Comparison of ENCODE assay signal across 8 cellular contexts in the genomic region with DNA sequence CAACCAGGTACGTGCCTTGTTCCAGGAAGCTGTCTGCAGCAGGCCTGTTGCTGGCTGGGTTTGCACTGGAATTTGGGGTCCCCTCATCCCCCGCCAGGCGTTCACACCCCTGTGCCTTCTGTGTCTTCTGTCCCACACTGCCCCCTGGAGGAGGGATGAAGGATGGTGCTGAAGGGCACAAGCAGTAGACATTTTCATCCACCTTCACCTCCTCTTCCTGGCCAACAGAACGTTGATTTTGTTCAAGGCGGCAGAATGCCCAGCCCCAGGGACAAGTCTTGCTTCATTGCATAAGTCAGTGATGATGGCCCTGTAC.
A peak's percentile ranks its signal among the peaks of the same experiment; 100 is the strongest.
DNase-seq lines count a peak whose midpoint lies in the region; ATAC-seq and TF ChIP-seq lines count a peak whose summit lies in the region.

No MANE protein-coding gene starts in this region.

- POLR2A ChIA-PET in GM10248 (lab: Yijun Ruan, JAX): no interaction called here

- no peaks in the 10 kb centered on the region for H3K9me3 Mint-ChIP-seq in activated T-cell treated with anti-CD3 and anti-CD28 coated beads, Interleukin-2, amount 50 U/mL, for 72 hours

- peak; percentile 37 for TF ChIP-seq CTCF in GM10248 (IDR thresholded peaks at IDR 0.05; ENCODE audit: control extremely low read depth, extremely low read depth, low read depth, missing control alignments)

- CTCF ChIA-PET in GM10248 (lab: Yijun Ruan, JAX): interaction anchor here (1.2 to 1.5 kb wide), 2 partner anchors 119 to 179 kb away, joined by 3 to 5 read pairs; no protein-coding TSS in a partner anchor

- H3K4me3 Mint-ChIP-seq in activated T-cell treated with anti-CD3 and anti-CD28 coated beads, Interleukin-2, amount 50 U/mL, for 72 hours: no peak overlapping the region

- H3K27ac Mint-ChIP-seq in activated T-cell treated with anti-CD3 and anti-CD28 coated beads, Interleukin-2, amount 50 U/mL, for 72 hours: no peak overlapping the region

- DNase-seq in GM10248 (ENCODE audit: extremely low spot score) (peak; percentile 68), NCI-H146 (lab: John Stamatoyannopoulos, UW) (peak; percentile 54), iris pigment epithelial cell (ENCODE audit: low read depth) (peak; percentile 21), NCI-H187 (lab: John Stamatoyannopoulos, UW) (no peak), NCI-H2227 treated with DMSO at 0.1 percent for 48 hours (lab: John Stamatoyannopoulos, UW) (no peak)
- DNase-seq in activated T-cell treated with anti-CD3 and anti-CD28 coated beads, Interleukin-2, amount 50 U/mL, for 72 hours: peak; percentile 56 to 69
- peak; percentile 4 for DNase-seq in stimulated activated CD8-positive, alpha-beta memory T cell treated with anti-CD3 and anti-CD28 coated beads, Interleukin-12 subunit alpha, Interleukin-12 subunit beta, amount 100 ng/mL, for 4 hours (ENCODE audit: low read depth)

- H3K36me3 Mint-ChIP-seq in activated T-cell treated with anti-CD3 and anti-CD28 coated beads, Interleukin-2, amount 50 U/mL, for 72 hours (ENCODE audit: insufficient read depth in 2 of 2): no peaks in the 10 kb centered on the region

- H3K27me3 Mint-ChIP-seq in activated T-cell treated with anti-CD3 and anti-CD28 coated beads, Interleukin-2, amount 50 U/mL, for 72 hours (ENCODE audit: low read depth): no peaks in the 10 kb centered on the region

- H3K4me1 Mint-ChIP-seq in activated T-cell treated with anti-CD3 and anti-CD28 coated beads, Interleukin-2, amount 50 U/mL, for 72 hours (ENCODE audit: low read depth): no peaks in the 10 kb centered on the region

- peak; percentile 55 to 65 for ATAC-seq in activated T-cell treated with anti-CD3 and anti-CD28 coated beads, Interleukin-2, amount 50 U/mL, for 72 hours (replicated peaks in 1 of 2)
- no peak for ATAC-seq in GM19455 (IDR thresholded peaks at IDR 0.05; ENCODE audit: unreplicated experiment)

Comparison
In these comparisons a context has a peak if more than half of its experiments do, and no peak if none do; other contexts are left out.
1. DNase-seq: peak in GM10248 (single experiment), NCI-H146 (single experiment), activated T-cell treated with anti-CD3 and anti-CD28 coated beads, Interleukin-2, amount 50 U/mL, for 72 hours (2 of 2), iris pigment epithelial cell (single experiment) and stimulated activated CD8-positive, alpha-beta memory T cell treated with anti-CD3 and anti-CD28 coated beads, Interleukin-12 subunit alpha, Interleukin-12 subunit beta, amount 100 ng/mL, for 4 hours (single experiment); none in NCI-H187 (0 of 2) and NCI-H2227 treated with DMSO at 0.1 percent for 48 hours (single experiment).